In the genomic region with DNA sequence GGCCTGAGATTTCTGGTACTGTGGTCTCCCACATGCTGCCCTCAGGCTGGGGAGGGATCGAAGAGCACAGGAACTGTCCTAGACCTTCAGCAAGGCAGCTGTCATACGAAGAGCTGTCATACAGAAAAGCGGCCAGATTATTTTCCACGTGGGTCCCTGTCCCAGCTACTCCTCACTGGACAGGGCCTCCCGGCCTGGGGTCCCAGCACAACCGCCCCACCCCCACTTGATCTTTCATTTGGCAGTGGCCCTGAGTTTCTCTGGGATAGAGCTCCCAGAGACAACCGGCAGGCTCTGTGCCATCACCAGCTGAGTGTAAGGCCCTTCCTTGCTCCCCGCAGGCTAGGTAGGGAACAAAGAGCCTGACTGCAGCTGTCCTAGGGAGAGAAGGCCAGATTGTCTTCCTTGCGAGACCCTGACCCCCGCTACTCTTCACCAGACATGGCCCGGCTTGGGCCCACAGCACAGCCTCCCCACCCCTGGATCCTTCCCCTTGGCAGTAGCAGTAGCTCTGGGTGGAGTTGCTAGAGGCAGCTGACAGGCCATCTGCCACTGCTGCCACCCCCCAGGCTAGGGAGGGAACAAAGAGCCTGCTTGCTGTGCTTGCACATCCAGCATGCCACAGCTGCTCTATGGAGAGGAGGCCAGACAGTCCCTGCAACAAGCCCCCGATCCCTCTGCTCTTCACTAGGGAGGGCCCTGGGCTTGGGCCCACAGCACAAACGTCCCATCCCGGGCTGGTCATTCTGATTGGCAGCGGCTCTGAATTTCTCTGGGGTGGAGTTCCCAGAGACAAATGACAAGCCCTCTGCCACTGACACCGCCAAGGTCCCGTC, we compare ENCODE assay signal across 19 cellular contexts. TPM values are rescaled to one million over a fixed set of nuclear protein-coding genes. Genes with fewer than 3 reads are reported as not detected.
DNase-seq lines count a peak whose midpoint lies in the region; ATAC-seq and TF ChIP-seq lines count a peak whose summit lies in the region.
"Had no signal": no experiment of that assay in that cellular context is flagged by ENCODE, and none has a peak within 500 bp of the region (broad histone marks: within the 10 kb centered on the region; RNA-seq: fewer than 3 reads in every experiment).

No MANE protein-coding gene starts in this region.

- no peaks in the 10 kb centered on the region for H4K20me1 ChIP-seq in neural progenitor cell (ENCODE audit: low read depth)

- H3K9me3 ChIP-seq in iPS-18c (ENCODE audit: control insufficient read depth, insufficient read depth, low read length): peaks cover 6% of the 10 kb centered on the region
- H3K9me3 ChIP-seq in spleen: peaks cover 0 to 30% (median 16%) of the 10 kb centered on the region in 8 donors
- peaks cover 69% of the 10 kb centered on the region for H3K9me3 ChIP-seq in neural progenitor cell (ENCODE audit: low read depth)

- no peak overlapping the region for H2AFZ ChIP-seq in neural progenitor cell (replicated peaks)

- no peaks in the 10 kb centered on the region for H3K4me1 Mint-ChIP-seq in neural progenitor cell
- H3K4me1 Mint-ChIP-seq: activated naive CD4-positive, alpha-beta T cell treated with anti-CD3 and anti-CD28 coated beads, Interleukin-2, amount 50 U/mL, for 24 hours; endodermal cell had no signal

- H3K27ac ChIP-seq in spleen (no peak overlapping the region), neural progenitor cell (no peak overlapping the region)

- no peaks in the 10 kb centered on the region for H3K79me2 ChIP-seq in neural progenitor cell (ENCODE audit: low read depth)

- no peaks in the 10 kb centered on the region for H3K4me1 ChIP-seq in spleen
- H3K4me1 ChIP-seq in neural progenitor cell: no peaks in the 10 kb centered on the region

- TF ChIP-seq CTCF in spleen (IDR thresholded peaks at IDR 0.05 in 8 of 11, conservative IDR thresholded peaks at IDR 0.05 in 3 of 11) (no peak), neural progenitor cell (IDR thresholded peaks at IDR 0.05) (no peak)

- no peak for TF ChIP-seq POLR2A in spleen (IDR thresholded peaks at IDR 0.05)

- H3K36me3 ChIP-seq in spleen: no peaks in the 10 kb centered on the region
- H3K36me3 ChIP-seq in neural progenitor cell: no peaks in the 10 kb centered on the region

- 78 to 87% (median 82%) methylated on average over 17 of the region's 17 CpGs for WGBS in spleen, 5 donors

- peaks cover 26% of the 10 kb centered on the region for H3K9me3 Mint-ChIP-seq in neural progenitor cell

- ATAC-seq in HG02870 (IDR thresholded peaks at IDR 0.05; ENCODE audit: unreplicated experiment): no peak
- ATAC-seq: PC-3 had no signal

- H3K27me3 ChIP-seq in spleen (replicated peaks in 1 of 7) (no peaks in the 10 kb centered on the region), neural progenitor cell (no peaks in the 10 kb centered on the region)

- no peaks in the 10 kb centered on the region for H3K27me3 Mint-ChIP-seq in neural progenitor cell (ENCODE audit: insufficient read depth, low read depth)
- H3K27me3 Mint-ChIP-seq: activated naive CD4-positive, alpha-beta T cell treated with anti-CD3 and anti-CD28 coated beads, Interleukin-2, amount 50 U/mL, for 24 hours had no signal

- H3F3A ChIP-seq in neural progenitor cell (ENCODE audit: low read depth): no peaks in the 10 kb centered on the region

- H3K4me3 Mint-ChIP-seq in neural progenitor cell: no peak overlapping the region
- H3K4me3 Mint-ChIP-seq: activated naive CD4-positive, alpha-beta T cell treated with anti-CD3 and anti-CD28 coated beads, Interleukin-2, amount 50 U/mL, for 24 hours; endodermal cell had no signal

- DNase-seq in NCI-H1092 (lab: John Stamatoyannopoulos, UW) (peak; percentile 71), RPMI7951 (ENCODE audit: low read depth) (peak; percentile 24), spleen (peak; percentile 76), neural progenitor cell (ENCODE audit: low spot score) (no peak), RPMI8226 (no peak)
- DNase-seq in activated naive CD4-positive, alpha-beta T cell (lab: John Stamatoyannopoulos, UW): no peak
- DNase-seq: activated CD8-positive, alpha-beta memory T cell treated with anti-CD3 and anti-CD28 coated beads, Interleukin-2, amount 50 U/mL, for 48 hours; central memory CD4-positive, alpha-beta T cell; endodermal cell; MV-4-11; PC-3; stimulated activated naive CD4-positive, alpha-beta T cell treated with Interleukin-2 at 50 U/mL for 16 hours had no signal

- no peak overlapping the region for H3K9ac ChIP-seq in neural progenitor cell

- no peaks in the 10 kb centered on the region for H3K36me3 Mint-ChIP-seq in neural progenitor cell
- H3K36me3 Mint-ChIP-seq: activated naive CD4-positive, alpha-beta T cell treated with anti-CD3 and anti-CD28 coated beads, Interleukin-2, amount 50 U/mL, for 24 hours had no signal

- H3K4me3 ChIP-seq in iPS-18c (ENCODE audit: insufficient read depth, low read depth, low read length) (0 out of 2 replicates have a peak overlapping the region, but pooled peaks have one; percentile 3), spleen (no peak overlapping the region), neural progenitor cell (no peak overlapping the region)

- no peak overlapping the region for H3K4me2 ChIP-seq in neural progenitor cell

- intact Hi-C loops in spleen (cut with DNase I; ENCODE audit: low total_unique reads): no loop called here

- H3K27ac Mint-ChIP-seq in neural progenitor cell: no peak overlapping the region
- H3K27ac Mint-ChIP-seq: activated naive CD4-positive, alpha-beta T cell treated with anti-CD3 and anti-CD28 coated beads, Interleukin-2, amount 50 U/mL, for 24 hours; endodermal cell had no signal

RNA-seq across cellular contexts. Expression of a gene that starts 3.1 kb away (rescaled TPM):
- total RNA-seq in RPMI7951 (2014; rRNA removed; shearing (Covaris generic)): under 0.01 and 0.10 TPM in 2 replicates
- total RNA-seq in spleen: not detected
- not detected for polyA plus RNA-seq in spleen
- not detected in 2 replicates for total RNA-seq in neural progenitor cell (ENCODE audit: low replicate concordance)
- total RNA-seq: endodermal cell, fibroblast of villous mesenchyme, lung microvascular endothelial cell, PC-3 had no signal
- polyA plus RNA-seq: BJ had no signal

RNA-seq across cellular contexts. Expression of a gene that starts 27.2 kb away (rescaled TPM):
- total RNA-seq in RPMI7951 (2014; rRNA removed; shearing (Covaris generic)): not detected in 2 replicates
- not detected for total RNA-seq in spleen
- polyA plus RNA-seq in spleen: not detected
- not detected in 2 replicates for total RNA-seq in neural progenitor cell (ENCODE audit: low replicate concordance)
- total RNA-seq: endodermal cell, fibroblast of villous mesenchyme, lung microvascular endothelial cell, PC-3 had no signal
- polyA plus RNA-seq: BJ had no signal

RNA-seq across cellular contexts. Expression of a gene that starts 57.1 kb away (rescaled TPM):
- not detected in 2 replicates for total RNA-seq in RPMI7951 (2014; rRNA removed; shearing (Covaris generic))
- total RNA-seq in spleen (not detected), neural progenitor cell (ENCODE audit: low replicate concordance) (not detected in 2 replicates)
- polyA plus RNA-seq in spleen: not detected
- total RNA-seq: endodermal cell, fibroblast of villous mesenchyme, H4, lung microvascular endothelial cell, PC-3 had no signal
- polyA plus RNA-seq: BJ had no signal

Comparison
In these comparisons a context has a peak if more than half of its experiments do, and no peak if none do; other contexts are left out.
1. DNase-seq: peak in NCI-H1092 (single experiment), RPMI7951 (single experiment) and spleen (single experiment); none in activated naive CD4-positive, alpha-beta T cell (0 of 4), neural progenitor cell (single experiment) and RPMI8226 (single experiment).